ENCODE assay signal across 9 cellular contexts in the genomic region with DNA sequence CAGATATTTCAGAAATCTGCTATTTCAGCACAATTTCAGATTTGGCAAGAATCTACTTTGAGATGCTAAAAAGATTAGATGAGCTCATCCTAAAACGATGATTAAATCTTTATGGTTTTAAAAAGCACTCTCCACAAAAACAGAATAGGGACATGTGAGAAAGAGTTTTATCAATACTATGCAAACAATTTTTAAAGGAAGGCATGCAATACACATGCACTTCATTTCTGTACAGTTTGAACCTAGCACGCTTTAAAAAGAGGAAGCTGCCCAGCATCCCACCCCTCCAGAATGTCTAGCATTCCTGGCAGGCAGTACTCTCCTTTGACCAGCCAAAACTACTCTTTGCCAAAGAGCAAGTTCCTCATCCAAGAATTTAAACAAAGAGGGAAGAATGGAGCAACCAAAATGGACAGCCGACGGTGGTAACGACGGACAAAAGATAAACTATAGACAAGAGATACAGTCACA. TPM values are rescaled to one million over a fixed set of nuclear protein-coding genes. Genes with fewer than 3 reads are reported as not detected.
DNase-seq lines count a peak whose midpoint lies in the region; ATAC-seq and TF ChIP-seq lines count a peak whose summit lies in the region.
"Had no signal": no experiment of that assay in that cellular context is flagged by ENCODE, and none has a peak within 500 bp of the region (broad histone marks: within the 10 kb centered on the region; RNA-seq: fewer than 3 reads in every experiment).

No MANE protein-coding gene starts in this region.

- H3K4me3 Mint-ChIP-seq in neural progenitor cell: peak overlapping the region; percentile 90

- DNase-seq in PC-3: peak; percentile 47
- peak; percentile 51 for DNase-seq in neural progenitor cell (ENCODE audit: low spot score)
- DNase-seq in effector CD8-positive, alpha-beta T cell (lab: John Stamatoyannopoulos, UW): no peak
- no peak for DNase-seq in NCI-H345 treated with DMSO at 0.1 percent for 48 hours (lab: John Stamatoyannopoulos, UW; ENCODE audit: unreplicated experiment)
- no peak for DNase-seq in NCI-H146 (lab: John Stamatoyannopoulos, UW)
- DNase-seq: activated CD4-positive, CD25-positive, alpha-beta regulatory T cell had no signal

- intact Hi-C loops in PC-3 (cut with micrococcal nuclease): loop anchor here (10.0 kb wide), 2 partner anchors 171 to 179 kb away; a partner anchor contains a TSS

- H3F3A ChIP-seq in PC-3 (ENCODE audit: low read length, unreplicated experiment) (peaks cover 5% of the 10 kb centered on the region), neural progenitor cell (ENCODE audit: low read depth) (peaks cover 10% of the 10 kb centered on the region)

- CTCF ChIA-PET in PC-3 (lab: Charles Lee): interaction anchor here (1.0 kb wide), 1 partner anchor 100 kb away, joined by 3 read pairs; no protein-coding TSS in a partner anchor

- no peak overlapping the region for H3K27ac Mint-ChIP-seq in neural progenitor cell

- peaks cover 11% of the 10 kb centered on the region for H3K4me1 Mint-ChIP-seq in neural progenitor cell

- H3K9ac ChIP-seq in BLaER1: no peak overlapping the region
- peak overlapping the region; percentile 92 for H3K9ac ChIP-seq in PC-3 (ENCODE audit: low read length)
- H3K9ac ChIP-seq in neural progenitor cell: no peak overlapping the region

- WGBS in esophagus, 2 donors: 12 to 20% methylated on average over 6 of the region's 6 CpGs

- TF ChIP-seq CTCF in PC-3 (conservative IDR thresholded peaks at IDR 0.05; ENCODE audit: low read depth, low read length) (no peak), neural progenitor cell (IDR thresholded peaks at IDR 0.05) (no peak)

- POLR2A ChIA-PET in PC-3 (lab: Charles Lee; ENCODE audit: unreplicated experiment): interaction anchor here (0.6 to 1.0 kb wide), 5 partner anchors 11 to 97 kb away, joined by 3 to 4 read pairs (median 3); no protein-coding TSS in a partner anchor

- H3K27me3 ChIP-seq in BLaER1 (peaks cover 49% of the 10 kb centered on the region), PC-3 (ENCODE audit: low read length) (no peaks in the 10 kb centered on the region), esophagus (ENCODE audit: control insufficient read depth in 1 of 2, insufficient read depth in 2 of 2, low read length in 2 of 2) (peaks cover 0 to 5% of the 10 kb centered on the region in 2 donors), neural progenitor cell (peaks cover 84% of the 10 kb centered on the region)

- H3K4me1 ChIP-seq in BLaER1 (peaks cover 33% of the 10 kb centered on the region), PC-3 (ENCODE audit: insufficient read depth, low read length) (peaks cover 69% of the 10 kb centered on the region), esophagus (ENCODE audit: control insufficient read depth in 2 of 2, insufficient read depth in 2 of 2, low read length in 1 of 2) (no peaks in the 10 kb centered on the region), neural progenitor cell (peaks cover 7% of the 10 kb centered on the region)

- ATAC-seq in PC-3 (no peak), GM18870 (IDR thresholded peaks at IDR 0.05; ENCODE audit: unreplicated experiment) (no peak)

- no TSS peak for BruUV-seq in PC-3 (replicated peaks; lab: Mats Ljungman, UMichigan)

- peaks cover 100% of the 10 kb centered on the region for H3K79me2 ChIP-seq in PC-3 (ENCODE audit: low read length)
- H3K79me2 ChIP-seq in neural progenitor cell (ENCODE audit: low read depth): no peaks in the 10 kb centered on the region

- H3K27me3 Mint-ChIP-seq in neural progenitor cell (ENCODE audit: insufficient read depth, low read depth): peaks cover 31% of the 10 kb centered on the region

- H3K36me3 ChIP-seq in BLaER1: no peaks in the 10 kb centered on the region
- H3K36me3 ChIP-seq in PC-3 (ENCODE audit: low read depth, low read length): peaks cover 43% of the 10 kb centered on the region
- H3K36me3 ChIP-seq in esophagus (ENCODE audit: control insufficient read depth in 2 of 2, insufficient read depth in 2 of 2, low read length in 1 of 2): no peaks in the 10 kb centered on the region
- H3K36me3 ChIP-seq in neural progenitor cell: no peaks in the 10 kb centered on the region

- H3K9me3 Mint-ChIP-seq in neural progenitor cell: no peaks in the 10 kb centered on the region

- H3K4me3 ChIP-seq in BLaER1 (peak overlapping the region; percentile 81; the same call in 1 of the 2 replicates), PC-3 (ENCODE audit: low read length) (peak overlapping the region; percentile 96), esophagus (ENCODE audit: low read depth in 1 of 2, low read length in 2 of 2) (peak overlapping the region in 1 of 2 donors; percentile 77), neural progenitor cell (peak overlapping the region; percentile 86)

- H4K20me1 ChIP-seq in BLaER1 (peaks cover 56% of the 10 kb centered on the region), PC-3 (ENCODE audit: low read length) (peaks cover 67% of the 10 kb centered on the region), neural progenitor cell (ENCODE audit: low read depth) (peaks cover 25% of the 10 kb centered on the region)

- no peaks in the 10 kb centered on the region for H3K9me2 ChIP-seq in PC-3 (replicated peaks; ENCODE audit: low read length)

- H3K36me3 Mint-ChIP-seq in neural progenitor cell: no peaks in the 10 kb centered on the region

- H3K4me2 ChIP-seq in BLaER1 (peak overlapping the region; percentile 99), PC-3 (ENCODE audit: low read length) (peak overlapping the region; percentile 84), neural progenitor cell (peak overlapping the region; percentile 78)

- H3K27ac ChIP-seq in BLaER1 (no peak overlapping the region), PC-3 (ENCODE audit: low read length) (peak overlapping the region; percentile 77), esophagus (ENCODE audit: low read depth in 2 of 2, low read length in 1 of 2) (peak overlapping the region; percentile 49 to 79), neural progenitor cell (no peak overlapping the region)

- H3K9me3 ChIP-seq in BLaER1 (no peaks in the 10 kb centered on the region), PC-3 (ENCODE audit: low read length) (no peaks in the 10 kb centered on the region), esophagus (ENCODE audit: control insufficient read depth in 2 of 2, insufficient read depth in 1 of 2, low read depth in 1 of 2, low read length in 1 of 2) (no peaks in the 10 kb centered on the region), neural progenitor cell (ENCODE audit: low read depth) (no peaks in the 10 kb centered on the region)

- no peak overlapping the region for H2AFZ ChIP-seq in PC-3 (ENCODE audit: low read length)
- H2AFZ ChIP-seq in neural progenitor cell (replicated peaks): no peak overlapping the region

RNA-seq across cellular contexts. Expression of a gene that starts 1.3 kb away (rescaled TPM):
- total RNA-seq in PC-3 (2014; rRNA removed): 161 and 166 TPM in 2 replicates
- 1 to 10 TPM; 2.7 to 2.8 TPM for polyA plus RNA-seq in esophagus
- total RNA-seq in neural progenitor cell (ENCODE audit: low replicate concordance): 11.4 and 14.8 TPM in 2 replicates

Comparison
In these comparisons a context has a peak if more than half of its experiments do, and no peak if none do; other contexts are left out.
1. H3K27ac ChIP-seq: peak in PC-3 (single experiment) and esophagus (2 of 2); none in BLaER1 (single experiment) and neural progenitor cell (single experiment).
2. DNase-seq: peak in PC-3 (single experiment) and neural progenitor cell (single experiment); none in effector CD8-positive, alpha-beta T cell (single experiment), NCI-H345 treated with DMSO at 0.1 percent for 48 hours (single experiment) and NCI-H146 (single experiment).
3. RNA of a gene that starts 1.3 kb away (total RNA-seq): 161 to 166 TPM in PC-3; 11.4 to 14.8 TPM in neural progenitor cell; every median in the first group is over 10 times any median in the second.
4. Peak in every context shown above with its lines, with median percentiles within 50 percentile points of each other: H3K4me2 ChIP-seq.